In the genomic region with DNA sequence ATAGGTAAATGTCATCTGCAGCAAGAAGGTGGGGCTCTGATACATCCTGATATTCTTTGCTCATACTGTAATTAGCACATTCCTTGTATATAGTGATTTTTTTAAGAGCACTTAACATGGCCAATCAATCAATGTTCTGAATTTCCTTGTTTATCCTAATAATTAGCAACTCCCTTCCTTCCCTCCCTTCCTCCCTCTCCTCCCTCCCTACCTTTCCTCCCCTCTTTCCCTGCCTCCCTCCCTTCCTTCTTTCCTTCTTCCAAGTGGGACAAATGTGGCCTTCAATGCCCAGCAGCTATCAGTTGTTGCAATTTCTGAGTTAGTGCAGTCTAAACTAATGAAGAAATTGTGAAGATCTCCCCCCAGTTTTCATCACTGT, we compare ENCODE assay signal across 18 cellular contexts.
DNase-seq lines count a peak whose midpoint lies in the region; ATAC-seq and TF ChIP-seq lines count a peak whose summit lies in the region.
"Had no signal": no experiment of that assay in that cellular context is flagged by ENCODE, and none has a peak within 500 bp of the region (broad histone marks: within the 10 kb centered on the region; RNA-seq: fewer than 3 reads in every experiment).

No MANE protein-coding gene starts in this region.

- peaks cover 0 to 7% of the 10 kb centered on the region in 2 experiments; a peak in 2 of 4 replicates for H3K4me1 Mint-ChIP-seq in H9
- peaks cover 0 to 3% of the 10 kb centered on the region in 2 donors for H3K4me1 Mint-ChIP-seq in effector memory CD8-positive, alpha-beta T cell (ENCODE audit: low read depth in 2 of 2)
- H3K4me1 Mint-ChIP-seq: activated B cell treated with CpG ODN at 0.5 μM for 24 hours; activated naive CD4-positive, alpha-beta T cell treated with anti-CD3 and anti-CD28 coated beads, Interleukin-2, amount 50 U/mL, for 24 hours had no signal

- H3K23ac ChIP-seq in H9 (ENCODE audit: insufficient read length, low read depth, low read length): no peak overlapping the region

- no peak overlapping the region for H3K14ac ChIP-seq in H9 (ENCODE audit: insufficient read depth, low read length)

- H3K4ac ChIP-seq in H9 (ENCODE audit: low read depth, low read length): no peak overlapping the region

- no peak overlapping the region for H3T11ph ChIP-seq in H9 (ENCODE audit: low read length)

- H3F3A ChIP-seq in smooth muscle cell (ENCODE audit: low read depth): peaks cover 13% of the 10 kb centered on the region

- H2BK15ac ChIP-seq in H9 (ENCODE audit: low read depth, low read length): no peak overlapping the region

- peak overlapping the region; percentile 11 for H3K4me3 ChIP-seq in iPS-18a (ENCODE audit: low read length)
- H3K4me3 ChIP-seq in smooth muscle cell: no peak overlapping the region
- H3K4me3 ChIP-seq: body of pancreas, K562, prostate gland, thyroid gland had no signal

- H2AFZ ChIP-seq in H9 (ENCODE audit: low read length) (no peak overlapping the region), smooth muscle cell (ENCODE audit: low read depth) (no peak overlapping the region)

- H3K27ac Mint-ChIP-seq in H9: no peak overlapping the region
- H3K27ac Mint-ChIP-seq in effector memory CD8-positive, alpha-beta T cell: no peak overlapping the region
- H3K27ac Mint-ChIP-seq: activated B cell treated with CpG ODN at 0.5 μM for 24 hours; activated CD8-positive, alpha-beta T cell treated with anti-CD3 and anti-CD28 coated beads, Interleukin-2, amount 10 ng/mL, durations not matched to agents 7 days and 5 days; activated naive CD4-positive, alpha-beta T cell treated with anti-CD3 and anti-CD28 coated beads, Interleukin-2, amount 50 U/mL, for 24 hours; activated T-cell treated with anti-CD3 and anti-CD28 coated beads, Interleukin-2, amount 50 U/mL, for 72 hours; nephron had no signal

- H3K79me1 ChIP-seq in H9 (ENCODE audit: insufficient read depth, low read depth, low read length, poor library complexity, severe bottlenecking): no peaks in the 10 kb centered on the region

- H3K23me2 ChIP-seq in H9 (ENCODE audit: insufficient read length, low read depth, low read length, poor library complexity, severe bottlenecking): no peaks in the 10 kb centered on the region

- no peak overlapping the region for H2BK120ac ChIP-seq in H9 (ENCODE audit: low read depth, low read length, poor library complexity, severe bottlenecking)

- H3K4me2 ChIP-seq in H9 (ENCODE audit: insufficient read depth, insufficient read length, low read length): no peak overlapping the region
- H3K4me2 ChIP-seq in smooth muscle cell: peak overlapping the region; percentile 62

- no peak overlapping the region for H2BK12ac ChIP-seq in H9 (ENCODE audit: insufficient read length, low read depth, low read length)

- no peaks in the 10 kb centered on the region for H3K27me3 ChIP-seq in H9 (ENCODE audit: insufficient read depth, low read length)
- no peaks in the 10 kb centered on the region for H3K27me3 ChIP-seq in iPS-18a (ENCODE audit: control insufficient read depth, insufficient read depth, low read length)
- no peaks in the 10 kb centered on the region for H3K27me3 ChIP-seq in smooth muscle cell (ENCODE audit: low read depth)
- H3K27me3 ChIP-seq: body of pancreas, thyroid gland had no signal

- DNase-seq in H9: no peak
- DNase-seq in smooth muscle cell (lab: John Stamatoyannopoulos, UW; ENCODE audit: unreplicated experiment): no peak
- no peak for DNase-seq in KG1 (lab: John Stamatoyannopoulos, UW)
- no peak for DNase-seq in effector memory CD8-positive, alpha-beta T cell
- no peak for DNase-seq in NCI-H146 (lab: John Stamatoyannopoulos, UW)
- DNase-seq: activated B cell treated with CpG ODN at 0.5 μM for 24 hours; activated CD8-positive, alpha-beta T cell treated with anti-CD3 and anti-CD28 coated beads, Interleukin-2, amount 10 ng/mL, durations not matched to agents 7 days and 5 days; body of pancreas; DMS79; thyroid gland had no signal

- peaks cover 8 to 17% (median 14%) of the 10 kb centered on the region in 3 experiments; a peak in 6 of 7 replicates for H3K36me3 Mint-ChIP-seq in H9 (ENCODE audit: insufficient read depth in 1 of 3, low read depth in 3 of 3)
- no peaks in the 10 kb centered on the region for H3K36me3 Mint-ChIP-seq in effector memory CD8-positive, alpha-beta T cell (ENCODE audit: insufficient read depth)

- no peak overlapping the region for H2AK5ac ChIP-seq in H9 (ENCODE audit: insufficient read length, low read length)

- no peak for TF ChIP-seq CTCF in H9 (conservative IDR thresholded peaks at IDR 0.05)
- no peak for TF ChIP-seq CTCF in smooth muscle cell (IDR thresholded peaks at IDR 0.05; ENCODE audit: borderline replicate concordance, insufficient read depth, poor library complexity, severe bottlenecking)

- H2BK5ac ChIP-seq in H9 (ENCODE audit: insufficient read length, low read length): no peak overlapping the region

- no peak overlapping the region for H4K91ac ChIP-seq in H9 (ENCODE audit: insufficient read length, low read depth, low read length)

- no peak overlapping the region for H4K8ac ChIP-seq in H9 (replicated peaks; ENCODE audit: insufficient read length, low read depth, low read length)

- H3K9ac ChIP-seq in H9 (ENCODE audit: extremely low read depth, insufficient read length, low read length) (no peak overlapping the region), iPS-18a (ENCODE audit: low read length) (peak overlapping the region; percentile 37), smooth muscle cell (ENCODE audit: low read depth) (peak overlapping the region; percentile 20)

- H3K4me3 Mint-ChIP-seq in H9: no peak overlapping the region
- no peak overlapping the region for H3K4me3 Mint-ChIP-seq in effector memory CD8-positive, alpha-beta T cell
- H3K4me3 Mint-ChIP-seq: activated B cell treated with CpG ODN at 0.5 μM for 24 hours; activated CD8-positive, alpha-beta T cell treated with anti-CD3 and anti-CD28 coated beads, Interleukin-2, amount 10 ng/mL, durations not matched to agents 7 days and 5 days; activated naive CD4-positive, alpha-beta T cell treated with anti-CD3 and anti-CD28 coated beads, Interleukin-2, amount 50 U/mL, for 24 hours; activated T-cell treated with anti-CD3 and anti-CD28 coated beads, Interleukin-2, amount 50 U/mL, for 72 hours; nephron had no signal

- H3K9me3 ChIP-seq in H9 (ENCODE audit: control insufficient read depth, low read depth, low read length) (no peaks in the 10 kb centered on the region), iPS-18a (ENCODE audit: control insufficient read depth, low read depth, low read length) (no peaks in the 10 kb centered on the region), smooth muscle cell (replicated peaks; ENCODE audit: low read depth) (no peaks in the 10 kb centered on the region)
- H3K9me3 ChIP-seq: body of pancreas, prostate gland, thyroid gland had no signal

- H3K4me1 ChIP-seq in H9 (ENCODE audit: insufficient read depth, low read length): peaks cover 21% of the 10 kb centered on the region
- peaks cover 39% of the 10 kb centered on the region for H3K4me1 ChIP-seq in iPS-18a (ENCODE audit: control insufficient read depth, low read depth, low read length)
- H3K4me1 ChIP-seq in smooth muscle cell (ENCODE audit: low read depth): peaks cover 16% of the 10 kb centered on the region
- H3K4me1 ChIP-seq: prostate gland, thyroid gland had no signal

- H3K79me2 ChIP-seq in H9 (ENCODE audit: insufficient read depth, low read length) (no peaks in the 10 kb centered on the region), smooth muscle cell (ENCODE audit: low read depth) (no peaks in the 10 kb centered on the region)

- no peak overlapping the region for H3K56ac ChIP-seq in H9 (ENCODE audit: insufficient read length, low read depth, low read length)

- H3K36me3 ChIP-seq in iPS-18a (ENCODE audit: control insufficient read depth, low read depth, low read length): peaks cover 8% of the 10 kb centered on the region
- H3K36me3 ChIP-seq in smooth muscle cell (ENCODE audit: low read depth): no peaks in the 10 kb centered on the region
- H3K36me3 ChIP-seq: prostate gland, thyroid gland had no signal

- no peak overlapping the region for H3K18ac ChIP-seq in H9 (ENCODE audit: insufficient read length, low read depth, low read length)

- no peak overlapping the region for H2BK20ac ChIP-seq in H9 (ENCODE audit: low read depth, low read length, poor library complexity, severe bottlenecking)

- no peaks in the 10 kb centered on the region for H3K9me3 Mint-ChIP-seq in H9
- H3K9me3 Mint-ChIP-seq in effector memory CD8-positive, alpha-beta T cell: no peaks in the 10 kb centered on the region
- H3K9me3 Mint-ChIP-seq: activated B cell treated with CpG ODN at 0.5 μM for 24 hours; activated naive CD4-positive, alpha-beta T cell treated with anti-CD3 and anti-CD28 coated beads, Interleukin-2, amount 50 U/mL, for 24 hours; activated T-cell treated with anti-CD3 and anti-CD28 coated beads, Interleukin-2, amount 50 U/mL, for 72 hours; nephron had no signal

- H4K5ac ChIP-seq in H9 (ENCODE audit: insufficient read length, low read depth, low read length): no peak overlapping the region

- no peaks in the 10 kb centered on the region for H3K27me3 Mint-ChIP-seq in H9 (ENCODE audit: low read depth)
- no peaks in the 10 kb centered on the region for H3K27me3 Mint-ChIP-seq in effector memory CD8-positive, alpha-beta T cell
- H3K27me3 Mint-ChIP-seq: activated B cell treated with CpG ODN at 0.5 μM for 24 hours; activated naive CD4-positive, alpha-beta T cell treated with anti-CD3 and anti-CD28 coated beads, Interleukin-2, amount 50 U/mL, for 24 hours had no signal

- no peaks in the 10 kb centered on the region for H4K20me1 ChIP-seq in H9 (ENCODE audit: control insufficient read depth, insufficient read depth, insufficient read length)
- H4K20me1 ChIP-seq in smooth muscle cell (ENCODE audit: low read depth): no peaks in the 10 kb centered on the region

- no peak for ATAC-seq in effector memory CD8-positive, alpha-beta T cell (replicated peaks)
- ATAC-seq in GM21737 (IDR thresholded peaks at IDR 0.05; ENCODE audit: unreplicated experiment): no peak
- ATAC-seq: body of pancreas had no signal

- H3K27ac ChIP-seq in H9 (ENCODE audit: insufficient read length, low read depth, low read length): peak overlapping the region; percentile 66
- H3K27ac ChIP-seq in angular gyrus (ENCODE audit: low read depth, low read length): peak overlapping the region; percentile 60
- no peak overlapping the region for H3K27ac ChIP-seq in iPS-18a (ENCODE audit: low read length)
- H3K27ac ChIP-seq in smooth muscle cell (ENCODE audit: low read depth): peak overlapping the region; percentile 97
- H3K27ac ChIP-seq: body of pancreas, prostate gland, thyroid gland had no signal
